Comparison of ENCODE assay signal across 31 cellular contexts in genomic region chr4:25619601-25620000, GRCh38. TPM values are rescaled to one million over a fixed set of nuclear protein-coding genes. Genes with fewer than 3 reads are reported as not detected.
"Had no signal": no experiment of that assay in that cellular context is flagged by ENCODE, and none has a peak within 500 bp of the region (broad histone marks: within the 10 kb centered on the region; RNA-seq: fewer than 3 reads in every experiment).

No MANE protein-coding gene starts in this region.

- H3K4me3 ChIP-seq: pancreas, prostate gland, right lobe of liver, sigmoid colon, skin epidermis, smooth muscle cell, spleen, thoracic aorta, thyroid gland, tibial nerve, upper lobe of left lung, vagina had no signal

- H3K9me3 ChIP-seq: neutrophil, pancreas, prostate gland, right lobe of liver, sigmoid colon, spleen, thoracic aorta, thyroid gland, tibial nerve, upper lobe of left lung, vagina had no signal

- H3K4me2 ChIP-seq: smooth muscle cell had no signal

- H3K36me3 ChIP-seq: neutrophil, pancreas, prostate gland, right lobe of liver, sigmoid colon, spleen, thoracic aorta, thyroid gland, tibial nerve, upper lobe of left lung, vagina had no signal

- H3K4me1 ChIP-seq: pancreas, prostate gland, right lobe of liver, sigmoid colon, spleen, vagina had no signal

- DNase-seq: naive thymus-derived CD8-positive, alpha-beta T cell; nephron progenitor cell; nucleus accumbens; pancreas; right cardiac atrium; right lobe of liver; sigmoid colon; stimulated activated CD4-positive, alpha-beta T cell treated with anti-CD3 and anti-CD28 coated beads, Interleukin-12 subunit alpha, Interleukin-12 subunit beta, amount 100 ng/mL, for 4 hours; stimulated activated CD4-positive, alpha-beta T cell treated with anti-CD3 and anti-CD28 coated beads, Interleukin-1b, Interleukin-23, amount 100 ng/mL, for 48 hours; stimulated activated CD4-positive, alpha-beta T cell treated with anti-CD3 and anti-CD28 coated beads, Interleukin-4, amount 100 ng/mL, for 1 hour; stimulated activated CD4-positive, alpha-beta T cell treated with anti-CD3 and anti-CD28 coated beads, Interleukin-4, amount 100 ng/mL, for 4 hours; stimulated activated CD8-positive, alpha-beta memory T cell treated with anti-CD3 and anti-CD28 coated beads, Interleukin-4, amount 100 ng/mL, for 48 hours; stimulated activated naive CD4-positive, alpha-beta T cell; stimulated activated naive CD8-positive, alpha-beta T cell treated with anti-CD3 and anti-CD28 coated beads, Interleukin-15, amount 100 ng/mL, for 72 hours; stimulated activated naive CD8-positive, alpha-beta T cell treated with anti-CD3 and anti-CD28 coated beads, Interleukin-15, Interleukin-2, amounts not matched to agents 100 U/mL and 50 U/mL, for 24 hours; substantia nigra; thyroid gland; upper lobe of left lung had no signal

- ATAC-seq: naive thymus-derived CD8-positive, alpha-beta T cell; pancreas; right cardiac atrium; right lobe of liver; stimulated activated memory B cell treated with anti-CD40 and anti-IgM and Interleukin-4, amounts not matched to agents 10 μg/mL and 1 μg/mL and 100 μg/mL, for 72 hours; stimulated activated naive CD8-positive, alpha-beta T cell treated with anti-CD3 and anti-CD28 coated beads, Interleukin-15, amount 100 ng/mL, for 72 hours; stimulated activated naive CD8-positive, alpha-beta T cell treated with anti-CD3 and anti-CD28 coated beads, Interleukin-15, Interleukin-2, amounts not matched to agents 100 U/mL and 50 U/mL, for 24 hours had no signal

- H3K27me3 ChIP-seq: pancreas, right lobe of liver, thyroid gland, tibial nerve, upper lobe of left lung, vagina had no signal

- H3K27ac ChIP-seq: neutrophil, pancreas, prostate gland, right lobe of liver, sigmoid colon, skin epidermis, spleen, thoracic aorta, thyroid gland, tibial nerve, upper lobe of left lung, vagina had no signal

RNA-seq across cellular contexts. Expression of gene SLC34A2, which starts 36.0 kb away (rescaled TPM):
- total RNA-seq: naive thymus-derived CD8-positive, alpha-beta T cell; natural killer cell treated with Interleukin-12 subunit alpha and Interleukin-12 subunit beta and Interleukin-15 and Interleukin-18, amount 100 ng/mL, for 72 hours; neural crest cell; osteocyte; pulmonary artery endothelial cell; sigmoid colon; thoracic aorta; tibial nerve; vagina had no signal
- polyA plus RNA-seq: naive thymus-derived CD8-positive, alpha-beta T cell; right cardiac atrium; smooth muscle cell had no signal
